In the genomic region with DNA sequence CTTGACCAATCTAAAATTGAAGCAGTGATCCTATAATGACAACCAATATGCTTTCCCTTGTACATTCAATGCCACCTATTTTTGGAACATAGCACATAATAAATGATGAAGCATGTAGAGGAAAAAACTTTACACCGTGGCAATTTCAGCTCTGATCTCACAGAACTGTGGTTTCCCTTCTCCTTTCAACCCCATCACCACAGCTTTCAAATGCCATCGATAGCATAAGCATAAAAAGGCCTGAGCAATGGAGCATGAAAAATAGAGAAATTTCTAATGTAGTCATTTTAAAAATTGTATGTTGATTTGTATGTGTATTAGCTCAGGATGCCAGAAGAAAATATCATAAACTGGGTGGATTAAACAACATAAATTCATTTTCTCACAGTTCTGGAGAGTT, we compare ENCODE assay signal across 28 cellular contexts.
"Had no signal": no experiment of that assay in that cellular context is flagged by ENCODE, and none has a peak within 500 bp of the region (broad histone marks: within the 10 kb centered on the region; RNA-seq: fewer than 3 reads in every experiment).

No MANE protein-coding gene starts in this region.

- H3K9me3 ChIP-seq: adrenal gland, body of pancreas, esophagus muscularis mucosa had no signal

- H3K36me3 ChIP-seq: adrenal gland, esophagus muscularis mucosa had no signal

- H3K27me3 ChIP-seq: adrenal gland, body of pancreas, esophagus muscularis mucosa, foreskin keratinocyte had no signal

- DNase-seq: activated CD4-positive, alpha-beta memory T cell treated with anti-CD3 and anti-CD28 coated beads for 36 hours; activated CD4-positive, alpha-beta T cell treated with anti-CD3 and anti-CD28 coated beads for 36 hours; activated CD4-positive, alpha-beta T cell treated with anti-CD3 and anti-CD28 coated beads, Interleukin-2, amount 10 ng/mL, durations not matched to agents 24 days and 14 days; activated CD4-positive, CD25-positive, alpha-beta regulatory T cell; activated CD4-positive, CD25-positive, alpha-beta regulatory T cell treated with anti-CD3 and anti-CD28 coated beads, Interleukin-2, amount 50 U/mL, for 72 hours; activated CD8-positive, alpha-beta memory T cell treated with anti-CD3 and anti-CD28 coated beads, Interleukin-2, amount 10 ng/mL, durations not matched to agents 7 days and 5 days; activated CD8-positive, alpha-beta memory T cell treated with anti-CD3 and anti-CD28 coated beads, Interleukin-2, amount 50 U/mL, for 4 hours; activated CD8-positive, alpha-beta T cell treated with anti-CD3 and anti-CD28 coated beads, Interleukin-2, amount 10 ng/mL, durations not matched to agents 7 days and 5 days; activated effector memory CD4-positive, alpha-beta T cell treated with anti-CD3 and anti-CD28 coated beads, Interleukin-2, amount 50 U/mL, for 16 hours; activated naive CD4-positive, alpha-beta T cell treated with anti-CD3 and anti-CD28 coated beads for 36 hours; activated naive CD8-positive, alpha-beta T cell treated with anti-CD3 and anti-CD28 coated beads for 36 hours; activated naive CD8-positive, alpha-beta T cell treated with anti-CD3 and anti-CD28 coated beads, Interleukin-2, amount 50 U/mL, for 24 hours; activated T-cell treated with anti-CD3 and anti-CD28 coated beads, Interleukin-2, amount 50 U/mL, for 1 hour; activated T-cell treated with anti-CD3 and anti-CD28 coated beads, Interleukin-2, amount 50 U/mL, for 48 hours; adrenal gland; amygdala; aorta; body of pancreas; caudate nucleus; cortex of kidney; dermis blood vessel endothelial cell; effector CD4-positive, alpha-beta T cell; effector memory CD8-positive, alpha-beta T cell; erythroblast; foreskin keratinocyte; head of caudate nucleus; hippocampal formation had no signal

- H3K27ac ChIP-seq: adrenal gland, body of pancreas, esophagus muscularis mucosa, foreskin keratinocyte had no signal

- H3K4me1 ChIP-seq: adrenal gland, body of pancreas, esophagus muscularis mucosa, foreskin keratinocyte had no signal

- ATAC-seq: activated CD4-positive, alpha-beta T cell treated with anti-CD3 and anti-CD28 coated beads for 36 hours; activated CD8-positive, alpha-beta memory T cell treated with anti-CD3 and anti-CD28 coated beads, Interleukin-2, amount 10 ng/mL, durations not matched to agents 7 days and 5 days; activated CD8-positive, alpha-beta T cell treated with anti-CD3 and anti-CD28 coated beads, Interleukin-2, amount 10 ng/mL, durations not matched to agents 7 days and 5 days; activated naive CD8-positive, alpha-beta T cell treated with anti-CD3 and anti-CD28 coated beads, Interleukin-2, amount 50 U/mL, for 24 hours; body of pancreas; effector memory CD8-positive, alpha-beta T cell; foreskin keratinocyte had no signal

- H3K4me3 ChIP-seq: adrenal gland, body of pancreas, esophagus muscularis mucosa had no signal
